ENCODE assay signal across 22 cellular contexts in the genomic region with DNA sequence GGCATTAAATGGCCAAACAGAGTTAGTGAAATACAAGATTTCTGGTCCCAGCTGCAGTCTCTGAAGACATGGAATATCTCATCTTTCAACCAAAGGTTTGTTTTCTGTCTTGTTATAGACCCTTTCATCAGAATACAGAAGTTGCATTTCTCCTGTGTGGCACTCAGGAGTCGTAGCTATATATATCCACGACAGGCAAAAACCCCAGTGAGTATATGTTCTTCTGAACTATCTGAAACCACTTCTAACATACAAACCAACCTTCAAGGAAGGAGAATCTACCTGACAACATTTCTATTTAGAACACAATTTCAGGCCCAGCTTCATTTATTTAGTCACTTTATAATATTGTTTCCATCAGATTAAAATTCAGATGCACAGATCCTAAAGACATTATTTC.
DNase-seq lines count a peak whose midpoint lies in the region; ATAC-seq and TF ChIP-seq lines count a peak whose summit lies in the region.
"Had no signal": no experiment of that assay in that cellular context is flagged by ENCODE, and none has a peak within 500 bp of the region (broad histone marks: within the 10 kb centered on the region; RNA-seq: fewer than 3 reads in every experiment).

No MANE protein-coding gene starts in this region.

- intact Hi-C loops in CD8-positive, alpha-beta T cell (cut with DNase I, micrococcal nuclease) = loop anchor here in 1 of 2 experiments (2.0 to 5.0 kb wide), 2 partner anchors 15 to 46 kb away; no protein-coding TSS in a partner anchor
- intact Hi-C loops in naive thymus-derived CD4-positive, alpha-beta T cell (cut with micrococcal nuclease) = loop anchor here in 1 of 2 donors (1.0 kb wide), 1 partner anchor 9 kb away; no protein-coding TSS in a partner anchor
- intact Hi-C loops in Caco-2 (cut with micrococcal nuclease; ENCODE audit: unreplicated experiment) = no loop called here
- intact Hi-C loops in activated T-helper 1 cell treated with anti-CD3 and anti-CD28 coated beads, Interleukin-12 subunit alpha, Interleukin-12 subunit beta, Interleukin-2, Interleukin-4 antibody, amounts not matched to agents 30 ng/mL and 10 ng/mL and 1 ng/mL, durations not matched to agents 14 hours and 24 hours and 36 hours (cut with micrococcal nuclease) = no loop called here

- no peak for TF ChIP-seq CTCF in CD8-positive, alpha-beta T cell (IDR thresholded peaks at IDR 0.05)
- TF ChIP-seq CTCF in Caco-2 (IDR thresholded peaks at IDR 0.05; ENCODE audit: insufficient read depth in 1 of 2, low read depth in 1 of 2, low read length in 1 of 2, severe bottlenecking in 1 of 2, unreplicated experiment in 1 of 2) = no peak

- H3K4me3 ChIP-seq in CD8-positive, alpha-beta T cell (ENCODE audit: low read depth, low read length) = no peak overlapping the region
- H3K4me3 ChIP-seq in naive thymus-derived CD4-positive, alpha-beta T cell (ENCODE audit: low read length) = no peak overlapping the region
- H3K4me3 ChIP-seq in Caco-2 (ENCODE audit: low read depth, low read length) = no peak overlapping the region
- H3K4me3 ChIP-seq: A549 had no signal

- H3K9me3 ChIP-seq in CD8-positive, alpha-beta T cell (ENCODE audit: low read length) = no peaks in the 10 kb centered on the region
- no peaks in the 10 kb centered on the region for H3K9me3 ChIP-seq in naive thymus-derived CD4-positive, alpha-beta T cell (ENCODE audit: control insufficient read depth in 2 of 3, low read length in 3 of 3)
- no peaks in the 10 kb centered on the region for H3K9me3 ChIP-seq in Caco-2
- H3K9me3 ChIP-seq: A549 had no signal

- DNase-seq in activated T-cell treated with anti-CD3 and anti-CD28 coated beads, Interleukin-2, amount 50 U/mL, for 24 hours = no peak
- no peak for DNase-seq in activated T-cell treated with anti-CD3 and anti-CD28 coated beads, Interleukin-2, amount 50 U/mL, for 1 hour
- no peak for DNase-seq in CD8-positive, alpha-beta T cell
- no peak for DNase-seq in naive thymus-derived CD4-positive, alpha-beta T cell
- DNase-seq in Caco-2 = no peak
- no peak for DNase-seq in activated T-helper 1 cell treated with anti-CD3 and anti-CD28 coated beads, Interleukin-12 subunit alpha, Interleukin-12 subunit beta, Interleukin-2, Interleukin-4 antibody, amounts not matched to agents 30 ng/mL and 10 ng/mL and 1 ng/mL, durations not matched to agents 14 hours and 24 hours and 36 hours (ENCODE audit: low spot score)
- DNase-seq: DND-41; KG1; NCI-H1105; NCI-H146; NCI-H2029; NCI-H226; NCI-H510A treated with DMSO at 0.1 percent for 48 hours; NCI-H748 treated with DMSO at 0.1 percent for 48 hours; NK-92 treated with Interleukin-12 subunit alpha and Interleukin-12 subunit beta, amount 100 ng/mL, for 24 hours; SHP77 treated with DMSO at 0.1 percent for 48 hours had no signal

- H3K4me1 ChIP-seq in CD8-positive, alpha-beta T cell (ENCODE audit: insufficient read depth, low read length) = peaks cover 85% of the 10 kb centered on the region
- H3K4me1 ChIP-seq in naive thymus-derived CD4-positive, alpha-beta T cell (ENCODE audit: control insufficient read depth in 2 of 2, insufficient read depth in 2 of 2, low read length in 2 of 2) = peaks cover 50 to 53% of the 10 kb centered on the region in 2 donors
- no peaks in the 10 kb centered on the region for H3K4me1 ChIP-seq in Caco-2
- H3K4me1 ChIP-seq: A549 had no signal

- no peaks in the 10 kb centered on the region for H3K27me3 Mint-ChIP-seq in activated T-cell treated with anti-CD3 and anti-CD28 coated beads, Interleukin-2, amount 50 U/mL, for 24 hours
- no peaks in the 10 kb centered on the region for H3K27me3 Mint-ChIP-seq in CD8-positive, alpha-beta T cell (ENCODE audit: low read depth)
- H3K27me3 Mint-ChIP-seq in activated T-helper 17 cell treated with anti-CD3 and anti-CD28 coated beads, Interleukin-2, amount 50 U/mL, for 72 hours = no peaks in the 10 kb centered on the region
- no peaks in the 10 kb centered on the region for H3K27me3 Mint-ChIP-seq in naive thymus-derived CD4-positive, alpha-beta T cell
- peaks cover 12% of the 10 kb centered on the region for H3K27me3 Mint-ChIP-seq in Caco-2 (ENCODE audit: insufficient read depth, unreplicated experiment)
- H3K27me3 Mint-ChIP-seq in activated T-helper 1 cell treated with anti-CD3 and anti-CD28 coated beads, Interleukin-12 subunit alpha, Interleukin-12 subunit beta, Interleukin-2, Interleukin-4 antibody, amounts not matched to agents 30 ng/mL and 10 ng/mL and 1 ng/mL, durations not matched to agents 14 hours and 24 hours and 36 hours (ENCODE audit: insufficient read depth) = no peaks in the 10 kb centered on the region
- H3K27me3 Mint-ChIP-seq: B cell had no signal

- CTCF ChIA-PET in CD8-positive, alpha-beta T cell (lab: Charles Lee) = no interaction called here
- CTCF ChIA-PET in naive thymus-derived CD4-positive, alpha-beta T cell (lab: Charles Lee) = no interaction called here
- CTCF ChIA-PET in Caco-2 (lab: Charles Lee) = no interaction called here

- peak overlapping the region; percentile 58 for H3K27ac Mint-ChIP-seq in activated T-cell treated with anti-CD3 and anti-CD28 coated beads, Interleukin-2, amount 50 U/mL, for 24 hours
- peak overlapping the region; percentile 77 for H3K27ac Mint-ChIP-seq in CD8-positive, alpha-beta T cell
- no peak overlapping the region for H3K27ac Mint-ChIP-seq in activated T-helper 17 cell treated with anti-CD3 and anti-CD28 coated beads, Interleukin-2, amount 50 U/mL, for 72 hours
- peak overlapping the region in 8 of 9 donors; percentile 41 to 86 (median 78) for H3K27ac Mint-ChIP-seq in naive thymus-derived CD4-positive, alpha-beta T cell
- no peak overlapping the region for H3K27ac Mint-ChIP-seq in Caco-2 (ENCODE audit: unreplicated experiment)
- H3K27ac Mint-ChIP-seq in activated T-helper 1 cell treated with anti-CD3 and anti-CD28 coated beads, Interleukin-12 subunit alpha, Interleukin-12 subunit beta, Interleukin-2, Interleukin-4 antibody, amounts not matched to agents 30 ng/mL and 10 ng/mL and 1 ng/mL, durations not matched to agents 14 hours and 24 hours and 36 hours = no peak overlapping the region
- H3K27ac Mint-ChIP-seq: B cell, CD14-positive monocyte had no signal

- H3K36me3 Mint-ChIP-seq in activated T-cell treated with anti-CD3 and anti-CD28 coated beads, Interleukin-2, amount 50 U/mL, for 24 hours (ENCODE audit: low read depth) = peaks cover 69% of the 10 kb centered on the region
- H3K36me3 Mint-ChIP-seq in CD8-positive, alpha-beta T cell = peaks cover 88% of the 10 kb centered on the region
- peaks cover 99% of the 10 kb centered on the region for H3K36me3 Mint-ChIP-seq in activated T-helper 17 cell treated with anti-CD3 and anti-CD28 coated beads, Interleukin-2, amount 50 U/mL, for 72 hours (ENCODE audit: low read depth)
- H3K36me3 Mint-ChIP-seq in naive thymus-derived CD4-positive, alpha-beta T cell = peaks cover 20 to 82% (median 55%) of the 10 kb centered on the region in 5 donors
- H3K36me3 Mint-ChIP-seq in Caco-2 (ENCODE audit: insufficient read depth, unreplicated experiment) = no peaks in the 10 kb centered on the region
- peaks cover 54% of the 10 kb centered on the region for H3K36me3 Mint-ChIP-seq in activated T-helper 1 cell treated with anti-CD3 and anti-CD28 coated beads, Interleukin-12 subunit alpha, Interleukin-12 subunit beta, Interleukin-2, Interleukin-4 antibody, amounts not matched to agents 30 ng/mL and 10 ng/mL and 1 ng/mL, durations not matched to agents 14 hours and 24 hours and 36 hours (ENCODE audit: low read depth)
- H3K36me3 Mint-ChIP-seq: CD14-positive monocyte had no signal

- H3K36me3 ChIP-seq in CD8-positive, alpha-beta T cell (ENCODE audit: insufficient read depth, low read length) = peaks cover 18% of the 10 kb centered on the region
- peaks cover 11 to 15% (median 13%) of the 10 kb centered on the region in 3 experiments for H3K36me3 ChIP-seq in naive thymus-derived CD4-positive, alpha-beta T cell (ENCODE audit: control insufficient read depth in 2 of 3, insufficient read depth in 3 of 3, low read length in 3 of 3)
- no peaks in the 10 kb centered on the region for H3K36me3 ChIP-seq in Caco-2 (ENCODE audit: control insufficient read depth, insufficient read depth, low read length)

- peak overlapping the region; percentile 43 for H3K4me3 Mint-ChIP-seq in activated T-cell treated with anti-CD3 and anti-CD28 coated beads, Interleukin-2, amount 50 U/mL, for 24 hours
- H3K4me3 Mint-ChIP-seq in CD8-positive, alpha-beta T cell = peak overlapping the region; percentile 1
- H3K4me3 Mint-ChIP-seq in activated T-helper 17 cell treated with anti-CD3 and anti-CD28 coated beads, Interleukin-2, amount 50 U/mL, for 72 hours = peak overlapping the region; percentile 24
- H3K4me3 Mint-ChIP-seq in naive thymus-derived CD4-positive, alpha-beta T cell = peak overlapping the region in 8 of 10 donors; percentile 7 to 65 (median 46)
- no peak overlapping the region for H3K4me3 Mint-ChIP-seq in Caco-2 (ENCODE audit: unreplicated experiment)
- no peak overlapping the region for H3K4me3 Mint-ChIP-seq in activated T-helper 1 cell treated with anti-CD3 and anti-CD28 coated beads, Interleukin-12 subunit alpha, Interleukin-12 subunit beta, Interleukin-2, Interleukin-4 antibody, amounts not matched to agents 30 ng/mL and 10 ng/mL and 1 ng/mL, durations not matched to agents 14 hours and 24 hours and 36 hours
- H3K4me3 Mint-ChIP-seq: B cell, CD14-positive monocyte had no signal

- no TSS peak for BruUV-seq in Caco-2 (replicated peaks; lab: Mats Ljungman, UMichigan)

- POLR2A ChIA-PET in CD8-positive, alpha-beta T cell (lab: Charles Lee) = no interaction called here
- POLR2A ChIA-PET in naive thymus-derived CD4-positive, alpha-beta T cell (lab: Charles Lee) = interaction anchor here (1.2 kb wide), 1 partner anchor 11 kb away, joined by 3 read pairs; no protein-coding TSS in a partner anchor
- POLR2A ChIA-PET in Caco-2 (lab: Charles Lee) = no interaction called here

- peak; percentile 55 for ATAC-seq in CD8-positive, alpha-beta T cell
- ATAC-seq in activated T-helper 17 cell treated with anti-CD3 and anti-CD28 coated beads, Interleukin-2, amount 50 U/mL, for 72 hours (replicated peaks) = no peak
- peak; percentile 26 for ATAC-seq in naive thymus-derived CD4-positive, alpha-beta T cell
- ATAC-seq in SK-N-SH treated with all-trans-retinoic acid at 6 μM for 48 hours = no peak
- ATAC-seq: A549 had no signal

- peaks cover 88% of the 10 kb centered on the region for H3K4me1 Mint-ChIP-seq in activated T-cell treated with anti-CD3 and anti-CD28 coated beads, Interleukin-2, amount 50 U/mL, for 24 hours (ENCODE audit: low read depth)
- H3K4me1 Mint-ChIP-seq in CD8-positive, alpha-beta T cell (ENCODE audit: low read depth) = peaks cover 97% of the 10 kb centered on the region
- peaks cover 62% of the 10 kb centered on the region for H3K4me1 Mint-ChIP-seq in activated T-helper 17 cell treated with anti-CD3 and anti-CD28 coated beads, Interleukin-2, amount 50 U/mL, for 72 hours
- H3K4me1 Mint-ChIP-seq in naive thymus-derived CD4-positive, alpha-beta T cell = peaks cover 41 to 100% (median 92%) of the 10 kb centered on the region in 7 donors
- no peaks in the 10 kb centered on the region for H3K4me1 Mint-ChIP-seq in Caco-2 (ENCODE audit: low read depth, unreplicated experiment)
- H3K4me1 Mint-ChIP-seq in activated T-helper 1 cell treated with anti-CD3 and anti-CD28 coated beads, Interleukin-12 subunit alpha, Interleukin-12 subunit beta, Interleukin-2, Interleukin-4 antibody, amounts not matched to agents 30 ng/mL and 10 ng/mL and 1 ng/mL, durations not matched to agents 14 hours and 24 hours and 36 hours (ENCODE audit: low read depth) = peaks cover 51% of the 10 kb centered on the region
- H3K4me1 Mint-ChIP-seq: B cell, CD14-positive monocyte had no signal

- no peak overlapping the region for H3K27ac ChIP-seq in CD8-positive, alpha-beta T cell (ENCODE audit: low read depth, low read length)
- H3K27ac ChIP-seq in naive thymus-derived CD4-positive, alpha-beta T cell (ENCODE audit: low read depth, low read length) = no peak overlapping the region
- H3K27ac ChIP-seq: A549, RWPE1 had no signal

- H3K9me3 Mint-ChIP-seq in activated T-cell treated with anti-CD3 and anti-CD28 coated beads, Interleukin-2, amount 50 U/mL, for 24 hours = peaks cover 3% of the 10 kb centered on the region
- H3K9me3 Mint-ChIP-seq in CD8-positive, alpha-beta T cell = no peaks in the 10 kb centered on the region
- H3K9me3 Mint-ChIP-seq in activated T-helper 17 cell treated with anti-CD3 and anti-CD28 coated beads, Interleukin-2, amount 50 U/mL, for 72 hours = peaks cover 10% of the 10 kb centered on the region
- peaks cover 0 to 22% (median 1%) of the 10 kb centered on the region in 11 donors for H3K9me3 Mint-ChIP-seq in naive thymus-derived CD4-positive, alpha-beta T cell
- no peaks in the 10 kb centered on the region for H3K9me3 Mint-ChIP-seq in Caco-2 (ENCODE audit: unreplicated experiment)
- H3K9me3 Mint-ChIP-seq in activated T-helper 1 cell treated with anti-CD3 and anti-CD28 coated beads, Interleukin-12 subunit alpha, Interleukin-12 subunit beta, Interleukin-2, Interleukin-4 antibody, amounts not matched to agents 30 ng/mL and 10 ng/mL and 1 ng/mL, durations not matched to agents 14 hours and 24 hours and 36 hours = no peaks in the 10 kb centered on the region

- H3K27me3 ChIP-seq in CD8-positive, alpha-beta T cell (ENCODE audit: insufficient read depth, low read length) = no peaks in the 10 kb centered on the region
- no peaks in the 10 kb centered on the region for H3K27me3 ChIP-seq in naive thymus-derived CD4-positive, alpha-beta T cell (ENCODE audit: control insufficient read depth in 2 of 2, insufficient read depth in 2 of 2, low read length in 2 of 2)
- no peaks in the 10 kb centered on the region for H3K27me3 ChIP-seq in Caco-2 (replicated peaks; ENCODE audit: control insufficient read depth, insufficient read depth, low read length)

Comparison
In these comparisons a context has a peak if more than half of its experiments do, and no peak if none do; other contexts are left out.
1. H3K27ac Mint-ChIP-seq: peak in activated T-cell treated with anti-CD3 and anti-CD28 coated beads, Interleukin-2, amount 50 U/mL, for 24 hours (single experiment), CD8-positive, alpha-beta T cell (single experiment) and naive thymus-derived CD4-positive, alpha-beta T cell (8 of 9); none in activated T-helper 17 cell treated with anti-CD3 and anti-CD28 coated beads, Interleukin-2, amount 50 U/mL, for 72 hours (single experiment), Caco-2 (single experiment) and activated T-helper 1 cell treated with anti-CD3 and anti-CD28 coated beads, Interleukin-12 subunit alpha, Interleukin-12 subunit beta, Interleukin-2, Interleukin-4 antibody, amounts not matched to agents 30 ng/mL and 10 ng/mL and 1 ng/mL, durations not matched to agents 14 hours and 24 hours and 36 hours (single experiment).
2. H3K4me3 Mint-ChIP-seq: peak in activated T-cell treated with anti-CD3 and anti-CD28 coated beads, Interleukin-2, amount 50 U/mL, for 24 hours (single experiment), CD8-positive, alpha-beta T cell (single experiment), activated T-helper 17 cell treated with anti-CD3 and anti-CD28 coated beads, Interleukin-2, amount 50 U/mL, for 72 hours (single experiment) and naive thymus-derived CD4-positive, alpha-beta T cell (8 of 10); none in Caco-2 (single experiment) and activated T-helper 1 cell treated with anti-CD3 and anti-CD28 coated beads, Interleukin-12 subunit alpha, Interleukin-12 subunit beta, Interleukin-2, Interleukin-4 antibody, amounts not matched to agents 30 ng/mL and 10 ng/mL and 1 ng/mL, durations not matched to agents 14 hours and 24 hours and 36 hours (single experiment).
3. ATAC-seq: peak in CD8-positive, alpha-beta T cell (single experiment) and naive thymus-derived CD4-positive, alpha-beta T cell (single experiment); none in activated T-helper 17 cell treated with anti-CD3 and anti-CD28 coated beads, Interleukin-2, amount 50 U/mL, for 72 hours (single experiment) and SK-N-SH treated with all-trans-retinoic acid at 6 μM for 48 hours (single experiment).